Comparison of ENCODE assay signal across 14 cellular contexts in genomic region chr6:64861039-64861651, GRCh38.
A peak's percentile ranks its signal among the peaks of the same experiment; 100 is the strongest.
DNase-seq lines count a peak whose midpoint lies in the region; ATAC-seq and TF ChIP-seq lines count a peak whose summit lies in the region.
"Had no signal": no experiment of that assay in that cellular context is flagged by ENCODE, and none has a peak within 500 bp of the region (broad histone marks: within the 10 kb centered on the region; RNA-seq: fewer than 3 reads in every experiment).

No MANE protein-coding gene starts in this region.

- peaks cover 15% of the 10 kb centered on the region for H3K27me3 Mint-ChIP-seq in chondrocyte (ENCODE audit: low read depth)
- H3K27me3 Mint-ChIP-seq: CD4-positive, alpha-beta memory T cell had no signal

- no peak overlapping the region for H3K4me3 Mint-ChIP-seq in chondrocyte (ENCODE audit: unreplicated experiment)
- H3K4me3 Mint-ChIP-seq: CD4-positive, alpha-beta memory T cell had no signal

- TF ChIP-seq CTCF in chondrocyte (IDR thresholded peaks at IDR 0.05) (no peak), right lobe of liver (IDR thresholded peaks at IDR 0.05) (no peak), upper lobe of right lung (IDR thresholded peaks at IDR 0.05) (no peak)

- TF ChIP-seq POLR2A in right lobe of liver (IDR thresholded peaks at IDR 0.05): no peak

- no peaks in the 10 kb centered on the region for H3K9me3 ChIP-seq in right lobe of liver
- no peaks in the 10 kb centered on the region for H3K9me3 ChIP-seq in upper lobe of right lung
- H3K9me3 ChIP-seq: A549, BE2C had no signal

- intact Hi-C loops in right lobe of liver (cut with DNase I): no loop called here
- intact Hi-C loops in posterior vena cava (cut with DNase I): no loop called here
- intact Hi-C loops in upper lobe of right lung (cut with DNase I): no loop called here

- H3K36me3 ChIP-seq in right lobe of liver (no peaks in the 10 kb centered on the region), upper lobe of right lung (no peaks in the 10 kb centered on the region)
- H3K36me3 ChIP-seq: BE2C had no signal

- H3K27ac ChIP-seq in right lobe of liver: no peak overlapping the region
- H3K27ac ChIP-seq in upper lobe of right lung: no peak overlapping the region
- H3K27ac ChIP-seq: A549, C4-2B had no signal

- H3K4me1 ChIP-seq in right lobe of liver: no peaks in the 10 kb centered on the region
- H3K4me1 ChIP-seq in upper lobe of right lung: no peaks in the 10 kb centered on the region
- H3K4me1 ChIP-seq: A549, BE2C had no signal

- H3K27me3 ChIP-seq in right lobe of liver: no peaks in the 10 kb centered on the region
- no peaks in the 10 kb centered on the region for H3K27me3 ChIP-seq in upper lobe of right lung
- H3K27me3 ChIP-seq: BE2C had no signal

- WGBS in right lobe of liver (ENCODE audit: insufficient coverage, low coverage, low lambda C conversion rate, missing lambda C conversion rate): no CpG with 5 or more reads among the region's 6 CpGs

- no peaks in the 10 kb centered on the region for H3K36me3 Mint-ChIP-seq in chondrocyte (ENCODE audit: low read depth)
- no peaks in the 10 kb centered on the region for H3K36me3 Mint-ChIP-seq in activated naive CD4-positive, alpha-beta T cell treated with anti-CD3 and anti-CD28 coated beads, Interleukin-2, amount 50 U/mL, for 72 hours
- H3K36me3 Mint-ChIP-seq: CD4-positive, alpha-beta memory T cell had no signal

- H3K9me3 Mint-ChIP-seq in chondrocyte (ENCODE audit: low read depth): peaks cover 8% of the 10 kb centered on the region
- H3K9me3 Mint-ChIP-seq in activated naive CD4-positive, alpha-beta T cell treated with anti-CD3 and anti-CD28 coated beads, Interleukin-2, amount 50 U/mL, for 72 hours: peaks cover 8% of the 10 kb centered on the region in 2 donors

- ATAC-seq in right lobe of liver: peak in 1 of 4 donors; percentile 33
- ATAC-seq in upper lobe of right lung: peak; percentile 37
- ATAC-seq in activated naive CD4-positive, alpha-beta T cell treated with anti-CD3 and anti-CD28 coated beads, Interleukin-2, amount 50 U/mL, for 72 hours: no peak
- ATAC-seq: A549, GM12878 had no signal

- H3K4me3 ChIP-seq in right lobe of liver (no peak overlapping the region), upper lobe of right lung (no peak overlapping the region)
- H3K4me3 ChIP-seq: A549, GM12878 had no signal

- H3K4me1 Mint-ChIP-seq in chondrocyte (ENCODE audit: low read depth): no peaks in the 10 kb centered on the region
- H3K4me1 Mint-ChIP-seq: CD4-positive, alpha-beta memory T cell had no signal

- H3K27ac Mint-ChIP-seq in chondrocyte (ENCODE audit: unreplicated experiment): no peak overlapping the region
- H3K27ac Mint-ChIP-seq in activated naive CD4-positive, alpha-beta T cell treated with anti-CD3 and anti-CD28 coated beads, Interleukin-2, amount 50 U/mL, for 72 hours: no peak overlapping the region
- H3K27ac Mint-ChIP-seq: CD4-positive, alpha-beta memory T cell had no signal

- DNase-seq in chondrocyte (ENCODE audit: low spot score) (peak; percentile 75), right lobe of liver (peak in 2 of 3 donors; percentile 13 to 41), posterior vena cava (ENCODE audit: low spot score) (peak; percentile 62), upper lobe of right lung (no peak)
- no peak for DNase-seq in activated naive CD4-positive, alpha-beta T cell treated with anti-CD3 and anti-CD28 coated beads, Interleukin-2, amount 50 U/mL, for 72 hours (ENCODE audit: low spot score in 2 of 2)
- no peak for DNase-seq in stimulated activated CD4-positive, alpha-beta T cell treated with anti-CD3 and anti-CD28 coated beads, Interleukin-2, amount 100 ng/mL, for 24 hours
- no peak for DNase-seq in activated T-cell treated with anti-CD3 and anti-CD28 coated beads, Interleukin-2, amount 50 U/mL, for 48 hours
- DNase-seq: BE2C; CD4-positive, alpha-beta memory T cell; DMS79; H7 had no signal

Comparison
In these comparisons a context has a peak if more than half of its experiments do, and no peak if none do; other contexts are left out.
1. DNase-seq: peak in chondrocyte (single experiment), right lobe of liver (2 of 3) and posterior vena cava (single experiment); none in upper lobe of right lung (single experiment), activated naive CD4-positive, alpha-beta T cell treated with anti-CD3 and anti-CD28 coated beads, Interleukin-2, amount 50 U/mL, for 72 hours (0 of 2), stimulated activated CD4-positive, alpha-beta T cell treated with anti-CD3 and anti-CD28 coated beads, Interleukin-2, amount 100 ng/mL, for 24 hours (0 of 2) and activated T-cell treated with anti-CD3 and anti-CD28 coated beads, Interleukin-2, amount 50 U/mL, for 48 hours (0 of 2).